ENCODE assay signal across 1 cellular context in genomic region chr19:52171321-52172169, GRCh38.
TF ChIP-seq lines count a peak whose summit lies in the region.

ZNF836 (minus strand) TSS chr19:52171621; CDS start chr19:52168072, 3,549 bp downstream.

TF ChIP-seq in SK-N-SH, 30 proteins besides CTCF, POLR2A, EP300 and RAD21 (continued from another document):
- TF ChIP-seq IRF3 (IDR thresholded peaks at IDR 0.05; ENCODE audit: low read depth, low read length) (no peak), TCF12 (IDR thresholded peaks at IDR 0.05) (no peak), POLR2AphosphoS5 (IDR thresholded peaks at IDR 0.05; ENCODE audit: low read depth, low read length) (peak; percentile 83), USF1 (IDR thresholded peaks at IDR 0.05; ENCODE audit: borderline replicate concordance, low read depth) (no peak), NFIC (IDR thresholded peaks at IDR 0.05; ENCODE audit: borderline replicate concordance) (no peak), RXRA (IDR thresholded peaks at IDR 0.05; ENCODE audit: borderline replicate concordance, low read depth) (no peak), MXI1 (IDR thresholded peaks at IDR 0.05; ENCODE audit: low read depth, low read length) (peak; percentile 53; the same call in 1 of the 2 replicates), FOXM1 (IDR thresholded peaks at IDR 0.05; ENCODE audit: low read depth) (no peak)
- TF ChIP-seq, protein P1, sequence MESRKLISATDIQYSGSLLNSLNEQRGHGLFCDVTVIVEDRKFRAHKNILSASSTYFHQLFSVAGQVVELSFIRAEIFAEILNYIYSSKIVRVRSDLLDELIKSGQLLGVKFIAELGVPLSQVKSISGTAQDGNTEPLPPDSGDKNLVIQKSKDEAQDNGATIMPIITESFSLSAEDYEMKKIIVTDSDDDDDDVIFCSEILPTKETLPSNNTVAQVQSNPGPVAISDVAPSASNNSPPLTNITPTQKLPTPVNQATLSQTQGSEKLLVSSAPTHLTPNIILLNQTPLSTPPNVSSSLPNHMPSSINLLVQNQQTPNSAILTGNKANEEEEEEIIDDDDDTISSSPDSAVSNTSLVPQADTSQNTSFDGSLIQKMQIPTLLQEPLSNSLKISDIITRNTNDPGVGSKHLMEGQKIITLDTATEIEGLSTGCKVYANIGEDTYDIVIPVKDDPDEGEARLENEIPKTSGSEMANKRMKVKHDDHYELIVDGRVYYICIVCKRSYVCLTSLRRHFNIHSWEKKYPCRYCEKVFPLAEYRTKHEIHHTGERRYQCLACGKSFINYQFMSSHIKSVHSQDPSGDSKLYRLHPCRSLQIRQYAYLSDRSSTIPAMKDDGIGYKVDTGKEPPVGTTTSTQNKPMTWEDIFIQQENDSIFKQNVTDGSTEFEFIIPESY (IDR thresholded peaks at IDR 0.05; ENCODE audit: borderline replicate concordance, low read depth), result no peak
- TF ChIP-seq, protein P2, sequence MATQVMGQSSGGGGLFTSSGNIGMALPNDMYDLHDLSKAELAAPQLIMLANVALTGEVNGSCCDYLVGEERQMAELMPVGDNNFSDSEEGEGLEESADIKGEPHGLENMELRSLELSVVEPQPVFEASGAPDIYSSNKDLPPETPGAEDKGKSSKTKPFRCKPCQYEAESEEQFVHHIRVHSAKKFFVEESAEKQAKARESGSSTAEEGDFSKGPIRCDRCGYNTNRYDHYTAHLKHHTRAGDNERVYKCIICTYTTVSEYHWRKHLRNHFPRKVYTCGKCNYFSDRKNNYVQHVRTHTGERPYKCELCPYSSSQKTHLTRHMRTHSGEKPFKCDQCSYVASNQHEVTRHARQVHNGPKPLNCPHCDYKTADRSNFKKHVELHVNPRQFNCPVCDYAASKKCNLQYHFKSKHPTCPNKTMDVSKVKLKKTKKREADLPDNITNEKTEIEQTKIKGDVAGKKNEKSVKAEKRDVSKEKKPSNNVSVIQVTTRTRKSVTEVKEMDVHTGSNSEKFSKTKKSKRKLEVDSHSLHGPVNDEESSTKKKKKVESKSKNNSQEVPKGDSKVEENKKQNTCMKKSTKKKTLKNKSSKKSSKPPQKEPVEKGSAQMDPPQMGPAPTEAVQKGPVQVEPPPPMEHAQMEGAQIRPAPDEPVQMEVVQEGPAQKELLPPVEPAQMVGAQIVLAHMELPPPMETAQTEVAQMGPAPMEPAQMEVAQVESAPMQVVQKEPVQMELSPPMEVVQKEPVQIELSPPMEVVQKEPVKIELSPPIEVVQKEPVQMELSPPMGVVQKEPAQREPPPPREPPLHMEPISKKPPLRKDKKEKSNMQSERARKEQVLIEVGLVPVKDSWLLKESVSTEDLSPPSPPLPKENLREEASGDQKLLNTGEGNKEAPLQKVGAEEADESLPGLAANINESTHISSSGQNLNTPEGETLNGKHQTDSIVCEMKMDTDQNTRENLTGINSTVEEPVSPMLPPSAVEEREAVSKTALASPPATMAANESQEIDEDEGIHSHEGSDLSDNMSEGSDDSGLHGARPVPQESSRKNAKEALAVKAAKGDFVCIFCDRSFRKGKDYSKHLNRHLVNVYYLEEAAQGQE (IDR thresholded peaks at IDR 0.05; ENCODE audit: low read depth, low read length), result peak; percentile 42; the same call in 1 of the 2 replicates
